In the genomic region with DNA sequence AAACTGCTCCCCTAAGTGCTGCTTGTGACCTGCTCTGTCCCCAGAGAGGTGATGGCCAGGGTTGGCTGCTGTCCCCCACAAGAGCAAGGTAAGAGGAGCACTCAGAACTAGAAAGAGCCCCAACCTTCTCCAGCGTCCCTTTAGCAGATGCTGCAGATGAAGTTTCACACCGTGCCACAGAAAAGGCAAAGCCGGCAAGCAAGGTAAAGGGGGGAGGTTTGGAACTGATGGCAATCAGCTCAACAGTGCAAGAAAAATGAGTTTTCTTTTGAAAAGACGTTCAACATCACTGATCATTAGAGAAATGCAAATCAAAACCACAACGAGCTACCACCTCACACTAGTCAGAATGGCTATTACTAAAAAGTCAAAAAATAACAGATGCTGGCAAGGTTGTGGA, we compare ENCODE assay signal across 9 cellular contexts. TPM values are rescaled to one million over a fixed set of nuclear protein-coding genes. Genes with fewer than 3 reads are reported as not detected.
DNase-seq lines count a peak whose midpoint lies in the region; ATAC-seq, FAIRE-seq and TF ChIP-seq lines count a peak whose summit lies in the region.
"Not testable (repeated sequence)": the region's sequence is repeated elsewhere in the genome, so short reads cannot be mapped to it uniquely, and the experiment has no call there.
"Had no signal": no experiment of that assay in that cellular context is flagged by ENCODE, and none has a peak within 500 bp of the region (broad histone marks: within the 10 kb centered on the region; RNA-seq: fewer than 3 reads in every experiment).

No MANE protein-coding gene starts in this region.

- TF ChIP-seq POLR2A in GM12891 (IDR thresholded peaks at IDR 0.05; ENCODE audit: low read depth, low read length), result not testable (repeated sequence)

- FAIRE-seq in GM12891 (lab: Jason Lieb, UNC), result peak; percentile 91

- not testable (repeated sequence) for H3K27ac Mint-ChIP-seq in memory B cell

- H3K4me1 Mint-ChIP-seq in memory B cell, result not testable (repeated sequence)

- H3K36me3 Mint-ChIP-seq in memory B cell, result not testable (repeated sequence)

- DNase-seq in GM12891 (ENCODE audit: insufficient read length, low spot score); memory B cell (ENCODE audit: low spot score in 2 of 2): not testable (repeated sequence)

- H3K9me3 Mint-ChIP-seq in memory B cell, result not testable (repeated sequence)

- peak; percentile 85 for ATAC-seq in GM18868 (IDR thresholded peaks at IDR 0.05; ENCODE audit: unreplicated experiment)
- peak; percentile 94 for ATAC-seq in GM19395 (IDR thresholded peaks at IDR 0.05; ENCODE audit: unreplicated experiment)
- peak; percentile 79 for ATAC-seq in GM21576 (IDR thresholded peaks at IDR 0.05; ENCODE audit: unreplicated experiment)
- ATAC-seq in HG02798 (IDR thresholded peaks at IDR 0.05; ENCODE audit: poor library complexity, unreplicated experiment), result peak; percentile 79
- ATAC-seq in HG03095 (IDR thresholded peaks at IDR 0.05; ENCODE audit: unreplicated experiment), result peak; percentile 77
- ATAC-seq in HG03439 (IDR thresholded peaks at IDR 0.05; ENCODE audit: unreplicated experiment), result peak; percentile 78
- ATAC-seq in memory B cell (ENCODE audit: low read depth), result peak; percentile 83

- not testable (repeated sequence) for H3K4me3 Mint-ChIP-seq in memory B cell

- H3K27me3 Mint-ChIP-seq in memory B cell, result not testable (repeated sequence)

RNA-seq across cellular contexts. Expression of a gene that starts 26.0 kb away (rescaled TPM):
- polyA plus RNA-seq in GM12891 (2012; ENCODE audit: low read depth, missing spikeins), result not detected
- polyA plus RNA-seq: HepG2 had no signal

RNA-seq across cellular contexts. Expression of a gene that starts 40.3 kb away (rescaled TPM):
- 18.3 TPM for polyA plus RNA-seq in GM12891 (2012; ENCODE audit: low read depth, missing spikeins)
